Comparison of ENCODE assay signal across 26 cellular contexts in the genomic region with DNA sequence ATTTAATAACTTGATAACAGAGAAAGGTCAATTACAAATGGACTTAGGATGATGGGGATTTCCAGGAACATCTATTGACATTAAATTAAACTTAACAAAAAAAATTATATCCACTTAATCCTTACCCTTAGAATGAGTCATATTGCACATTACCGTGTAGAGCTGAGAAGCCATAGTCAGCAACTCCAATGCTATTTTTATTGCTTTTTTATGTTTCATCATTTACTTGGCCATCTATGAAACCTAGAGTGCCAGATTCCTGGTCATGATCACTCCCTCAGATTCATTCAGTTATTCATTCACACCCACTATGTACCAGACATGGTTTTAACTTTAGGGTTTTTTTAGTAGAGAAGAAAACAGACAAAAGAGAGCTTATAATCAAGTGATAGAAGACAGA.
"Had no signal": no experiment of that assay in that cellular context is flagged by ENCODE, and none has a peak within 500 bp of the region (broad histone marks: within the 10 kb centered on the region; RNA-seq: fewer than 3 reads in every experiment).

No MANE protein-coding gene starts in this region.

- DNase-seq: activated CD4-positive, alpha-beta T cell treated with anti-CD3 and anti-CD28 coated beads for 48 hours; activated CD4-positive, alpha-beta T cell treated with anti-CD3 and anti-CD28 coated beads, Interleukin-2, amount 50 U/mL, for 48 hours; activated CD8-positive, alpha-beta memory T cell treated with anti-CD3 and anti-CD28 coated beads for 24 hours; activated effector memory CD4-positive, alpha-beta T cell treated with Interleukin-2 at 50 U/mL for 16 hours; activated naive CD4-positive, alpha-beta T cell treated with Interleukin-2 at 50 U/mL for 16 hours; adrenal gland; caudate nucleus; cortex of kidney; effector memory CD8-positive, alpha-beta T cell; foreskin melanocyte; heart right ventricle; islet precursor cell; left cardiac atrium; left ventricle myocardium superior; mucosa of descending colon; sigmoid colon; stimulated activated CD4-positive, alpha-beta T cell treated with anti-CD3 and anti-CD28 coated beads, Interleukin-1b, Interleukin-23, amount 100 ng/mL, for 48 hours; stimulated activated CD4-positive, alpha-beta T cell treated with anti-CD3 and anti-CD28 coated beads, Interleukin-4, amount 100 ng/mL, for 4 hours; stimulated activated CD8-positive, alpha-beta memory T cell treated with anti-CD3 and anti-CD28 coated beads, Interleukin-4, amount 100 ng/mL, for 48 hours; stimulated activated naive CD8-positive, alpha-beta T cell treated with anti-CD3 and anti-CD28 coated beads, Interleukin-15, amount 100 ng/mL, for 72 hours; WERI-Rb-1 had no signal

- H3K4me1 ChIP-seq: adrenal gland, ascending aorta, heart right ventricle, suprapubic skin, tibial nerve had no signal

- H3K27ac ChIP-seq: adrenal gland, ascending aorta, heart right ventricle, sigmoid colon, suprapubic skin, tibial nerve, WERI-Rb-1 had no signal

- H3K9me3 ChIP-seq: adrenal gland, ascending aorta, heart right ventricle, sigmoid colon, suprapubic skin, tibial nerve had no signal

- H3K4me3 ChIP-seq: adrenal gland, ascending aorta, heart right ventricle, mucosa of descending colon, sigmoid colon, smooth muscle cell, suprapubic skin, tibial nerve had no signal

- H3K27me3 ChIP-seq: adrenal gland, ascending aorta, heart right ventricle, sigmoid colon, suprapubic skin, tibial nerve had no signal

- FAIRE-seq: TTC549 had no signal

- H3K36me3 ChIP-seq: adrenal gland, ascending aorta, heart right ventricle, sigmoid colon, suprapubic skin, tibial nerve, WERI-Rb-1 had no signal
